25 cellular contexts compared by ENCODE assay signal in the genomic region with DNA sequence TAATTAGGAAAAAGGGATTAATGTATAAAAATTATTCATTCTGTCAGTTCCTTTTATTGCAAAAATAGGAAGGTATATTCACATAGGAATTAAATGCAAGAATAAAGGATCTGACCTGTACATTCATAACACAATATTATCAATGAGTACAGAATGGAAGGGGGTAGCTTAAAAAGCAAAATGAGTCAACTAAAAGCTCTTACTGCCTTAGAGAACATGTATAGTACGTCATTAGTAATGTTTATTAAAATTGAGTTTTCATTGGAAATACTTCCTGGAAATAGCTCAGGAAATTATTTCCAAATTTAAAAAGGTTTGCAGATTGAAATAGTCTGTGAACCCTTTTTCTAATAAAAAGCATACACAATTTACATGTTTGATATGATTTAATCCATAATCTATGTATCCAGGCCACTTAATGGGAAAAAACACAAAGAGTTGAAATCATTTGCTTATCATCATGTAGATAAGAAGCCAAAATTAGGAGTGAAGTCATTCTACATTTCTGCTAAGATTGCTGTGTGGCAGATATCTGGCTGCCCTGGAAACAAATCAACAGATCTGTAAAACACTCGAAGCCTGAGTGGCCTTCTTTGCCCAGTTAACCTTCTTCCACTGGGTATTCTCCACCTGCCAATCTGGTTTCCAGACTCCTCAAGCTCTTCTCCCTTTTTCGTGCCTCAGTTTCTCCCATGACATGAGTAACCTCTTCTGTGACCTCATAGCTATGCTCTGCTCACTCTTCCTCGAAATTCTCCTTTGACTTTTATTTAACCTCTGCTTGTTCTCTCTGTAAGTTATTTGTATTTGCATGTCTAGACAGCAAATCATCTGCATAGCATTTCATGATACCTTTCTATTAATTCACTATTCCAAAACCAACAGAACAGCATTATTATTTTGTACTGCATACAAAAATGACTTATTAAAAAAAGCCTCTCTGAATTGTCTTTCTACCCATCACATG.
DNase-seq lines count a peak whose midpoint lies in the region; ATAC-seq, FAIRE-seq and TF ChIP-seq lines count a peak whose summit lies in the region.
"Had no signal": no experiment of that assay in that cellular context is flagged by ENCODE, and none has a peak within 500 bp of the region (broad histone marks: within the 10 kb centered on the region; RNA-seq: fewer than 3 reads in every experiment).

No MANE protein-coding gene starts in this region.

- no peaks in the 10 kb centered on the region for H3K79me2 ChIP-seq in astrocyte (ENCODE audit: insufficient read depth, low read length)

- no peaks in the 10 kb centered on the region for H3K4me1 Mint-ChIP-seq in astrocyte (ENCODE audit: low read depth, unreplicated experiment)
- no peaks in the 10 kb centered on the region for H3K4me1 Mint-ChIP-seq in CD8-positive, alpha-beta memory T cell
- H3K4me1 Mint-ChIP-seq: CD4-positive, alpha-beta memory T cell; central memory CD8-positive, alpha-beta T cell; naive thymus-derived CD4-positive, alpha-beta T cell had no signal

- H3K27me3 ChIP-seq in astrocyte (ENCODE audit: insufficient read depth, low read length) (no peaks in the 10 kb centered on the region), left ventricle myocardium inferior (ENCODE audit: low read depth) (no peaks in the 10 kb centered on the region), pancreas (no peaks in the 10 kb centered on the region), gastrocnemius medialis (no peaks in the 10 kb centered on the region)
- H3K27me3 ChIP-seq in CD8-positive, alpha-beta memory T cell (ENCODE audit: insufficient read depth, low read length, poor library complexity, severe bottlenecking), result no peaks in the 10 kb centered on the region
- H3K27me3 ChIP-seq: uterus had no signal

- TF ChIP-seq CTCF in astrocyte (IDR thresholded peaks at IDR 0.05; ENCODE audit: insufficient read depth, low read depth, low read length), result no peak
- TF ChIP-seq CTCF in left ventricle myocardium inferior (IDR thresholded peaks at IDR 0.05; ENCODE audit: borderline replicate concordance), result no peak
- no peak for TF ChIP-seq CTCF in pancreas (IDR thresholded peaks at IDR 0.05)
- no peak for TF ChIP-seq CTCF in gastrocnemius medialis (IDR thresholded peaks at IDR 0.05 in 4 of 5, conservative IDR thresholded peaks at IDR 0.05 in 1 of 5)

- no peak for TF ChIP-seq POLR2A in gastrocnemius medialis (IDR thresholded peaks at IDR 0.05)

- WGBS in pancreas, 2 donors, result 21 to 40% methylated on average over 4 of the region's 4 CpGs

- no peak for FAIRE-seq in astrocyte (lab: Jason Lieb, UNC)
- no peak for FAIRE-seq in pancreas (lab: Jason Lieb, UNC)
- FAIRE-seq: TTC549 had no signal

- POLR2A ChIA-PET in CD8-positive, alpha-beta memory T cell (lab: Charles Lee), result no interaction called here

- no peaks in the 10 kb centered on the region for H4K20me1 ChIP-seq in astrocyte (ENCODE audit: insufficient read depth, low read length)

- H3K9me3 ChIP-seq in astrocyte (ENCODE audit: insufficient read depth, low read depth, low read length) (no peaks in the 10 kb centered on the region), left ventricle myocardium inferior (replicated peaks) (peaks cover 15% of the 10 kb centered on the region), pancreas (no peaks in the 10 kb centered on the region), gastrocnemius medialis (no peaks in the 10 kb centered on the region)
- H3K9me3 ChIP-seq in CD8-positive, alpha-beta memory T cell (ENCODE audit: low read length), result no peaks in the 10 kb centered on the region
- H3K9me3 ChIP-seq: uterus had no signal

- H3K4me3 ChIP-seq in astrocyte (ENCODE audit: insufficient read depth, low read depth, low read length) (no peak overlapping the region), left ventricle myocardium inferior (no peak overlapping the region), pancreas (no peak overlapping the region), gastrocnemius medialis (no peak overlapping the region)
- H3K4me3 ChIP-seq in CD8-positive, alpha-beta memory T cell (ENCODE audit: low read length), result no peak overlapping the region
- H3K4me3 ChIP-seq: skin epidermis, uterus had no signal

- H3K27ac ChIP-seq in astrocyte (ENCODE audit: low read depth, low read length) (peak overlapping the region; percentile 37), left ventricle myocardium inferior (replicated peaks) (peak overlapping the region; percentile 70), pancreas (peak overlapping the region in 1 of 4 donors; percentile 33), gastrocnemius medialis (no peak overlapping the region)
- H3K27ac ChIP-seq in CD8-positive, alpha-beta memory T cell (ENCODE audit: low read depth, low read length), result no peak overlapping the region
- H3K27ac ChIP-seq: HL-60, skin epidermis, uterus had no signal

- H3K4me1 ChIP-seq in astrocyte (ENCODE audit: insufficient read depth, low read length) (no peaks in the 10 kb centered on the region), left ventricle myocardium inferior (peaks cover 39% of the 10 kb centered on the region), pancreas (peaks cover 0 to 24% (median 9%) of the 10 kb centered on the region in 3 donors), gastrocnemius medialis (no peaks in the 10 kb centered on the region)
- no peaks in the 10 kb centered on the region for H3K4me1 ChIP-seq in CD8-positive, alpha-beta memory T cell (ENCODE audit: insufficient read depth, low read length)
- H3K4me1 ChIP-seq: uterus had no signal

- peak overlapping the region; percentile 20 for H3K9ac ChIP-seq in astrocyte (ENCODE audit: low read length)

- no peak overlapping the region for H2AFZ ChIP-seq in astrocyte (ENCODE audit: low read depth, low read length)

- peak; percentile 32 for DNase-seq in Daoy (ENCODE audit: low read depth)
- peak; percentile 77 for DNase-seq in astrocyte (ENCODE audit: low read depth)
- DNase-seq in left ventricle myocardium inferior, result no peak
- peak in 1 of 6 donors; percentile 8 for DNase-seq in pancreas
- no peak for DNase-seq in CD8-positive, alpha-beta memory T cell
- no peak for DNase-seq in gastrocnemius medialis
- no peak for DNase-seq in COLO829 (ENCODE audit: low spot score)
- DNase-seq in SKM-1 (lab: John Stamatoyannopoulos, UW; ENCODE audit: unreplicated experiment), result no peak
- DNase-seq: ACHN; activated CD4-positive, alpha-beta T cell treated with anti-CD3 and anti-CD28 coated beads for 48 hours; CD4-positive, alpha-beta memory T cell; effector memory CD8-positive, alpha-beta T cell; glutamatergic neuron; MM.1S; naive thymus-derived CD4-positive, alpha-beta T cell; NCI-H1694 treated with DMSO at 0.1 percent for 48 hours; NCI-H446 treated with DMSO at 0.1 percent for 48 hours; RPMI8226; stimulated activated CD4-positive, alpha-beta T cell treated with anti-CD3 and anti-CD28 coated beads, Interleukin-4, amount 100 ng/mL, for 24 hours; uterus had no signal

- H3K9me3 Mint-ChIP-seq in astrocyte (ENCODE audit: unreplicated experiment), result no peaks in the 10 kb centered on the region
- H3K9me3 Mint-ChIP-seq in CD8-positive, alpha-beta memory T cell, result peaks cover 0 to 1% (median 0%) of the 10 kb centered on the region in 5 donors
- H3K9me3 Mint-ChIP-seq: activated T-helper 2 cell treated with anti-CD3 and anti-CD28 coated beads, Interferon-gamma antibody, Interleukin-2, Interleukin-4, amounts not matched to agents 10 μg/mL and 5 μg/mL and 100 μg/mL, durations not matched to agents 14 hours and 24 hours and 36 hours; central memory CD8-positive, alpha-beta T cell; effector memory CD8-positive, alpha-beta T cell; naive thymus-derived CD4-positive, alpha-beta T cell had no signal

- peaks cover 2% of the 10 kb centered on the region for H3K27me3 Mint-ChIP-seq in astrocyte (ENCODE audit: low read depth, unreplicated experiment)
- H3K27me3 Mint-ChIP-seq in CD8-positive, alpha-beta memory T cell, result peaks cover 0 to 2% of the 10 kb centered on the region in 2 donors
- H3K27me3 Mint-ChIP-seq: CD4-positive, alpha-beta memory T cell; central memory CD8-positive, alpha-beta T cell; naive thymus-derived CD4-positive, alpha-beta T cell had no signal

- H3K36me3 ChIP-seq in astrocyte (ENCODE audit: insufficient read depth, low read length) (no peaks in the 10 kb centered on the region), left ventricle myocardium inferior (no peaks in the 10 kb centered on the region), pancreas (no peaks in the 10 kb centered on the region), gastrocnemius medialis (no peaks in the 10 kb centered on the region)
- no peaks in the 10 kb centered on the region for H3K36me3 ChIP-seq in CD8-positive, alpha-beta memory T cell (ENCODE audit: insufficient read depth, low read length)
- H3K36me3 ChIP-seq: uterus had no signal

- ATAC-seq in pancreas, result peak; percentile 77 to 82 (median 81)
- ATAC-seq in gastrocnemius medialis, result no peak
- ATAC-seq: effector memory CD8-positive, alpha-beta T cell; naive thymus-derived CD4-positive, alpha-beta T cell had no signal

- no peak overlapping the region for H3K4me2 ChIP-seq in astrocyte (ENCODE audit: low read length)

- CTCF ChIA-PET in CD8-positive, alpha-beta memory T cell (lab: Charles Lee), result no interaction called here

- intact Hi-C loops in left ventricle myocardium inferior (cut with micrococcal nuclease) (no loop called here), pancreas (cut with DNase I) (no loop called here), gastrocnemius medialis (cut with DNase I; ENCODE audit: low total_unique reads) (no loop called here)

- in situ Hi-C loops in gastrocnemius medialis (cut with MboI; ENCODE audit: low sequenced_read_pairs in 4 of 4), result no loop called here

- no peak overlapping the region for H3K27ac Mint-ChIP-seq in astrocyte (ENCODE audit: unreplicated experiment)
- H3K27ac Mint-ChIP-seq in CD8-positive, alpha-beta memory T cell, result no peak overlapping the region
- H3K27ac Mint-ChIP-seq: activated T-helper 2 cell treated with anti-CD3 and anti-CD28 coated beads, Interferon-gamma antibody, Interleukin-2, Interleukin-4, amounts not matched to agents 10 μg/mL and 5 μg/mL and 100 μg/mL, durations not matched to agents 14 hours and 24 hours and 36 hours; CD4-positive, alpha-beta memory T cell; effector memory CD8-positive, alpha-beta T cell; naive thymus-derived CD4-positive, alpha-beta T cell had no signal

- H3K36me3 Mint-ChIP-seq in astrocyte (ENCODE audit: low read depth, unreplicated experiment), result peaks cover 2% of the 10 kb centered on the region
- H3K36me3 Mint-ChIP-seq in CD8-positive, alpha-beta memory T cell, result no peaks in the 10 kb centered on the region
- H3K36me3 Mint-ChIP-seq: CD4-positive, alpha-beta memory T cell had no signal

- no peak overlapping the region for H3K4me3 Mint-ChIP-seq in astrocyte (ENCODE audit: unreplicated experiment)
- H3K4me3 Mint-ChIP-seq in CD8-positive, alpha-beta memory T cell, result no peak overlapping the region
- H3K4me3 Mint-ChIP-seq: CD4-positive, alpha-beta memory T cell; central memory CD8-positive, alpha-beta T cell; effector memory CD8-positive, alpha-beta T cell; naive thymus-derived CD4-positive, alpha-beta T cell had no signal

Comparison
In these comparisons a context has a peak if more than half of its experiments do, and no peak if none do; other contexts are left out.
1. DNase-seq: peak in Daoy (single experiment) and astrocyte (single experiment); none in left ventricle myocardium inferior (single experiment), CD8-positive, alpha-beta memory T cell (0 of 5), gastrocnemius medialis (0 of 2), COLO829 (single experiment) and SKM-1 (single experiment).
2. H3K27ac ChIP-seq: peak in astrocyte (single experiment) and left ventricle myocardium inferior (single experiment); none in CD8-positive, alpha-beta memory T cell (single experiment) and gastrocnemius medialis (0 of 4).
3. ATAC-seq: peak in pancreas (4 of 4); none in gastrocnemius medialis (0 of 2).